ENCODE assay signal across 10 cellular contexts in the genomic region with DNA sequence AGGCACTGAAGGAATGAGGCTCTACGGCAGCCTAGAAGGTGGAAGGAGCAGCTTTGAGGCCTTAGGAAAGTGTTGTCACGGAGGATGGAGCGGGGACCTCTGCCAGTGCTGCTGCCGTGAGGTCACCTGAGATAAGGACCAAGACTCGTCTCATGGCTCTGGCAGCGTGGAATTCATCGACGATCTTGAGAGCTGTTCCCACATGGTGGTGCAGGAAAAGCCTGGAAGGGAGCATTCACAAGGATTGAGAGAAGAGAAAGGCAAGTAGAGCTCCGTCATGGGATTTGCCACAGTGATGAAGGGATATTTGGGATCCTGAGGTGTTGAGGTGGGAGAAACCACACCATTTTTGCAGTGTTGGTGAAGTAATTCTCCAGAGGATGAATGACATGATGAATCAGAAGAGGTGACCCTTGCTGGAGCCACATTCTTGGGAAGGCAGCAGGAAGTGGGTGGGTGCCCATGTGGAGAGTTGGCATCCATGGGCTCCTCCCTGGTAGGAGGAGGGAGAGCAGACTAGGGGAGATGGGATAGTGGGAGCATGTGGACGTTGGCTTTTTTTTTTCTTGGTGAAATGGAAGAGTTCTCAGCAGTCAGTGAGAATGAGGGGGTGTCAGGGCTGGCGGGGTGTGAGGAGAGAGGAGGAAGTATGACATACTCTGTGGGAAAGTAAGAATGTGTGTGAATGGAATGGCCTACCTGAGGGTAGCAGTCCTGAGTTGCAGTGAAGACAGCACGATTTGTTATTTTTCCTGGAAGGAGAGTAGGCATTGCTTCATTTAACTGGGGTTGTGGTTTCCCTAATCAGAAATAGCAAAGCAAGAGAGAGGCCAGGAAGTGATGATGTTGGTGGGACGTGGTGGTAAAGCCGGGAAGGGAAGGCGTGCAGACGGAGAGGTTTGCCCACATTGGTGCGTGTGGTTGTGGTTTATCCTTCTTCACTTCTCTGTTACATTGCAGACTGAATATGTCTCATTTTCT. TPM values are rescaled to one million over a fixed set of nuclear protein-coding genes. Genes with fewer than 3 reads are reported as not detected.
A peak's percentile ranks its signal among the peaks of the same experiment; 100 is the strongest.
DNase-seq lines count a peak whose midpoint lies in the region; ATAC-seq and TF ChIP-seq lines count a peak whose summit lies in the region.
"Had no signal": no experiment of that assay in that cellular context is flagged by ENCODE, and none has a peak within 500 bp of the region (broad histone marks: within the 10 kb centered on the region; RNA-seq: fewer than 3 reads in every experiment).

No MANE protein-coding gene starts in this region.

- peak overlapping the region in 1 of 2 experiments; percentile 24; a peak in 2 of 4 replicates for H3K27ac ChIP-seq in SK-N-SH (ENCODE audit: low read depth in 2 of 2, low read length in 1 of 2)
- peak overlapping the region; percentile 14 for H3K27ac ChIP-seq in fibroblast of lung (ENCODE audit: insufficient read depth, low read length)
- H3K27ac ChIP-seq: 22Rv1 had no signal

- WGBS in SK-N-SH (ENCODE audit: low lambda C conversion rate) = 96% methylated on average over 17 of the region's 17 CpGs

- peaks cover 83% of the 10 kb centered on the region for H4K20me1 ChIP-seq in SK-N-SH (ENCODE audit: insufficient read depth)
- H4K20me1 ChIP-seq in fibroblast of lung (ENCODE audit: control insufficient read depth, extremely low read depth, insufficient read depth, low read length) = peaks cover 8% of the 10 kb centered on the region

- no peak for TF ChIP-seq CTCF in SK-N-SH (IDR thresholded peaks at IDR 0.05)
- TF ChIP-seq CTCF in fibroblast of lung (conservative IDR thresholded peaks at IDR 0.05 in 1 of 2, IDR thresholded peaks at IDR 0.05 in 1 of 2; ENCODE audit: low read depth in 1 of 2, low read length in 2 of 2) = no peak

- peaks cover 58 to 77% of the 10 kb centered on the region in 2 donors for H3K4me1 Mint-ChIP-seq in stimulated activated naive B cell treated with anti-CD40 and anti-IgM and Interleukin-4, amounts not matched to agents 10 μg/mL and 1 μg/mL and 100 μg/mL, for 72 hours

- POLR2A ChIA-PET in SK-N-SH (lab: Yijun Ruan, JAX) = no interaction called here

- H3K27me3 Mint-ChIP-seq in stimulated activated naive B cell treated with anti-CD40 and anti-IgM and Interleukin-4, amounts not matched to agents 10 μg/mL and 1 μg/mL and 100 μg/mL, for 72 hours = no peaks in the 10 kb centered on the region

- H3F3A ChIP-seq in SK-N-SH (replicated peaks; ENCODE audit: insufficient read depth) = no peaks in the 10 kb centered on the region

- no peak for TF ChIP-seq EP300 in SK-N-SH (IDR thresholded peaks at IDR 0.05; ENCODE audit: borderline replicate concordance in 1 of 2, low read depth in 1 of 2, low read length in 1 of 2)

- H3K4me3 Mint-ChIP-seq in stimulated activated naive B cell treated with anti-CD40 and anti-IgM and Interleukin-4, amounts not matched to agents 10 μg/mL and 1 μg/mL and 100 μg/mL, for 72 hours = peak overlapping the region; percentile 49 to 67

- no peak overlapping the region for H3K9ac ChIP-seq in SK-N-SH
- no peak overlapping the region for H3K9ac ChIP-seq in fibroblast of lung (ENCODE audit: insufficient read depth, low read length)

- DNase-seq in SK-N-SH = no peak
- DNase-seq in activated CD4-positive, alpha-beta T cell treated with anti-CD3 and anti-CD28 coated beads for 48 hours = peak; percentile 71
- peak in 1 of 2 donors; percentile 97 for DNase-seq in fibroblast of lung (ENCODE audit: low read depth in 2 of 2)
- DNase-seq in stimulated activated naive B cell treated with anti-CD40 and anti-IgM and Interleukin-4, amounts not matched to agents 10 μg/mL and 1 μg/mL and 100 μg/mL, for 72 hours = no peak
- no peak for DNase-seq in effector CD4-positive, alpha-beta T cell
- DNase-seq in NCI-H2029 treated with DMSO at 0.1 percent for 48 hours (lab: John Stamatoyannopoulos, UW) = no peak
- DNase-seq: NCI-H1436 treated with DMSO at 0.1 percent for 48 hours had no signal

- no peaks in the 10 kb centered on the region for H3K9me2 ChIP-seq in SK-N-SH

- TF ChIP-seq RAD21 in SK-N-SH (IDR thresholded peaks at IDR 0.05; ENCODE audit: low read length) = no peak

- peak overlapping the region; percentile 60 for H3K27ac Mint-ChIP-seq in stimulated activated naive B cell treated with anti-CD40 and anti-IgM and Interleukin-4, amounts not matched to agents 10 μg/mL and 1 μg/mL and 100 μg/mL, for 72 hours

- H3K4me1 ChIP-seq in SK-N-SH (ENCODE audit: control insufficient read depth in 1 of 2, insufficient read depth in 2 of 2, low read depth in 1 of 2, low read length in 1 of 2) (peaks cover 16 to 27% of the 10 kb centered on the region in 2 experiments; a peak in 2 of 4 replicates), fibroblast of lung (ENCODE audit: control insufficient read depth, extremely low read depth, insufficient read depth, low read length) (peaks cover 9% of the 10 kb centered on the region)

- no peaks in the 10 kb centered on the region for H3K9me3 ChIP-seq in SK-N-SH
- H3K9me3 ChIP-seq in fibroblast of lung (ENCODE audit: control insufficient read depth, insufficient read depth, low read depth, low read length) = no peaks in the 10 kb centered on the region

- H3K36me3 Mint-ChIP-seq in stimulated activated naive B cell treated with anti-CD40 and anti-IgM and Interleukin-4, amounts not matched to agents 10 μg/mL and 1 μg/mL and 100 μg/mL, for 72 hours = peaks cover 26 to 48% of the 10 kb centered on the region in 2 donors

- no peak overlapping the region for H3K4me3 ChIP-seq in SK-N-SH (ENCODE audit: low read depth in 2 of 2, low read length in 1 of 2)
- no peak overlapping the region for H3K4me3 ChIP-seq in fibroblast of lung (replicated peaks in 1 of 4; ENCODE audit: control extremely low read depth in 1 of 4, insufficient read depth in 1 of 4, low read depth in 3 of 4, low read length in 4 of 4)

- peaks cover 96% of the 10 kb centered on the region for H3K79me2 ChIP-seq in SK-N-SH (ENCODE audit: insufficient read depth)
- peaks cover 81% of the 10 kb centered on the region for H3K79me2 ChIP-seq in fibroblast of lung (ENCODE audit: control insufficient read depth, insufficient read depth, low read length)

- H3K27me3 ChIP-seq in SK-N-SH (ENCODE audit: insufficient read depth) (no peaks in the 10 kb centered on the region), fibroblast of lung (ENCODE audit: control insufficient read depth, insufficient read depth, low read length) (no peaks in the 10 kb centered on the region)

- ATAC-seq in SK-N-SH treated with all-trans-retinoic acid at 6 μM for 48 hours (no peak), HG02763 (IDR thresholded peaks at IDR 0.05; ENCODE audit: unreplicated experiment) (no peak)
- ATAC-seq in stimulated activated naive B cell treated with anti-CD40 and anti-IgM and Interleukin-4, amounts not matched to agents 10 μg/mL and 1 μg/mL and 100 μg/mL, for 72 hours (replicated peaks) = peak; percentile 76 to 77

- H3K4me2 ChIP-seq in SK-N-SH = peak overlapping the region; percentile 26
- H3K4me2 ChIP-seq in fibroblast of lung (ENCODE audit: extremely low read depth, insufficient read depth, low read length) = no peak overlapping the region

- H3K36me3 ChIP-seq in SK-N-SH (replicated peaks in 1 of 2; ENCODE audit: control insufficient read depth in 1 of 2, insufficient read depth in 2 of 2, low read length in 1 of 2) (peaks cover 4 to 9% of the 10 kb centered on the region in 2 experiments), fibroblast of lung (ENCODE audit: control insufficient read depth, insufficient read depth, low read length) (peaks cover 6% of the 10 kb centered on the region)

- H3K9me3 Mint-ChIP-seq in stimulated activated naive B cell treated with anti-CD40 and anti-IgM and Interleukin-4, amounts not matched to agents 10 μg/mL and 1 μg/mL and 100 μg/mL, for 72 hours = peaks cover 0 to 2% of the 10 kb centered on the region in 2 donors

- CTCF ChIA-PET in SK-N-SH (lab: Yijun Ruan, JAX) = no interaction called here

- no peak overlapping the region for H2AFZ ChIP-seq in SK-N-SH (ENCODE audit: low read depth)
- H2AFZ ChIP-seq in fibroblast of lung (ENCODE audit: low read length) = no peak overlapping the region

TF ChIP-seq in SK-N-SH, 30 proteins besides CTCF, POLR2A, EP300 and RAD21 (continues in another document):
- no peak for TF ChIP-seq NRF1 (IDR thresholded peaks at IDR 0.05; ENCODE audit: low read depth, low read length)
- no peak for TF ChIP-seq TCF12 (IDR thresholded peaks at IDR 0.05)
- TF ChIP-seq, protein P1, sequence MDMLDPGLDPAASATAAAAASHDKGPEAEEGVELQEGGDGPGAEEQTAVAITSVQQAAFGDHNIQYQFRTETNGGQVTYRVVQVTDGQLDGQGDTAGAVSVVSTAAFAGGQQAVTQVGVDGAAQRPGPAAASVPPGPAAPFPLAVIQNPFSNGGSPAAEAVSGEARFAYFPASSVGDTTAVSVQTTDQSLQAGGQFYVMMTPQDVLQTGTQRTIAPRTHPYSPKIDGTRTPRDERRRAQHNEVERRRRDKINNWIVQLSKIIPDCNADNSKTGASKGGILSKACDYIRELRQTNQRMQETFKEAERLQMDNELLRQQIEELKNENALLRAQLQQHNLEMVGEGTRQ (IDR thresholded peaks at IDR 0.05; ENCODE audit: borderline replicate concordance, low read depth, low read length) = no peak
- TF ChIP-seq MEF2A (IDR thresholded peaks at IDR 0.05; ENCODE audit: borderline replicate concordance, low read depth) = no peak
- no peak for TF ChIP-seq FOXJ3 (CRISPR knock-in tag; IDR thresholded peaks at IDR 0.05)
- TF ChIP-seq RXRA (IDR thresholded peaks at IDR 0.05; ENCODE audit: borderline replicate concordance, low read depth) = no peak

TF ChIP-seq in SK-N-SH treated with all-trans-retinoic acid at 6 μM for 48 hours, 23 proteins besides CTCF, POLR2A, EP300 and RAD21 (continues in another document):
- TF ChIP-seq ESRRG (CRISPR knock-in tag; IDR thresholded peaks at IDR 0.05) (no peak), ZNF70 (CRISPR knock-in tag; IDR thresholded peaks at IDR 0.05) (no peak)
- TF ChIP-seq, protein P2, sequence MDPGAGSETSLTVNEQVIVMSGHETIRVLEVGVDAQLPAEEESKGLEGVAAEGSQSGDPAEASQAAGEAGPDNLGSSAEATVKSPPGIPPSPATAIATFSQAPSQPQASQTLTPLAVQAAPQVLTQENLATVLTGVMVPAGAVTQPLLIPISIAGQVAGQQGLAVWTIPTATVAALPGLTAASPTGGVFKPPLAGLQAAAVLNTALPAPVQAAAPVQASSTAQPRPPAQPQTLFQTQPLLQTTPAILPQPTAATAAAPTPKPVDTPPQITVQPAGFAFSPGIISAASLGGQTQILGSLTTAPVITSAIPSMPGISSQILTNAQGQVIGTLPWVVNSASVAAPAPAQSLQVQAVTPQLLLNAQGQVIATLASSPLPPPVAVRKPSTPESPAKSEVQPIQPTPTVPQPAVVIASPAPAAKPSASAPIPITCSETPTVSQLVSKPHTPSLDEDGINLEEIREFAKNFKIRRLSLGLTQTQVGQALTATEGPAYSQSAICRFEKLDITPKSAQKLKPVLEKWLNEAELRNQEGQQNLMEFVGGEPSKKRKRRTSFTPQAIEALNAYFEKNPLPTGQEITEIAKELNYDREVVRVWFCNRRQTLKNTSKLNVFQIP (CRISPR knock-in tag; IDR thresholded peaks at IDR 0.05; ENCODE audit: borderline replicate concordance, low read depth) = no peak

RNA-seq across cellular contexts. Expression of a gene that starts 11.1 kb away (rescaled TPM):
- 28.1 and 28.9 TPM in 2 replicates for polyA plus RNA-seq in SK-N-SH (2012; rRNA removed)
- 27.6 and 28.2 TPM in 2 replicates for polyA plus RNA-seq in SK-N-SH (2012; cell fraction: cytosol; rRNA removed)
- polyA plus RNA-seq in SK-N-SH (2012; cell fraction: nucleus; rRNA removed) = 74.5 and 86.7 TPM in 2 replicates
- 93.2 and 120 TPM in 2 replicates for total RNA-seq in fibroblast of lung
- polyA plus RNA-seq in fibroblast of lung = 42.3 and 44.2 TPM in 2 replicates
- polyA plus RNA-seq in fibroblast of lung (2012) = 33.2 and 34.0 TPM in 2 replicates
- 23.6 and 48.3 TPM in 2 replicates for polyA minus RNA-seq in fibroblast of lung (ENCODE audit: low replicate concordance)

Comparison
In these comparisons a context has a peak if more than half of its experiments do, and no peak if none do; other contexts are left out.
1. ATAC-seq: peak in stimulated activated naive B cell treated with anti-CD40 and anti-IgM and Interleukin-4, amounts not matched to agents 10 μg/mL and 1 μg/mL and 100 μg/mL, for 72 hours (2 of 2); none in SK-N-SH treated with all-trans-retinoic acid at 6 μM for 48 hours (single experiment) and HG02763 (single experiment).